ENCODE assay signal across 15 cellular contexts in genomic region chr15:58746174-58746573, GRCh38. TPM values are rescaled to one million over a fixed set of nuclear protein-coding genes. Genes with fewer than 3 reads are reported as not detected.
DNase-seq lines count a peak whose midpoint lies in the region; ATAC-seq and TF ChIP-seq lines count a peak whose summit lies in the region.
"Had no signal": no experiment of that assay in that cellular context is flagged by ENCODE, and none has a peak within 500 bp of the region (broad histone marks: within the 10 kb centered on the region; RNA-seq: fewer than 3 reads in every experiment).

No MANE protein-coding gene starts in this region.

- H3K27me3 Mint-ChIP-seq in effector memory CD8-positive, alpha-beta T cell: no peaks in the 10 kb centered on the region
- no peaks in the 10 kb centered on the region for H3K27me3 Mint-ChIP-seq in activated CD4-positive, alpha-beta memory T cell treated with anti-CD3 and anti-CD28 coated beads, Interleukin-2, amount 10 ng/mL, durations not matched to agents 7 days and 5 days
- H3K27me3 Mint-ChIP-seq: naive B cell had no signal

- H3K4me3 ChIP-seq in SK-N-SH (ENCODE audit: low read depth in 2 of 2, low read length in 1 of 2) (no peak overlapping the region), NB4 (ENCODE audit: low read depth, low read length) (peak overlapping the region; percentile 18), osteoblast (ENCODE audit: insufficient read depth, low read length) (no peak overlapping the region)

- peaks cover 10% of the 10 kb centered on the region for H3F3A ChIP-seq in SK-N-SH (replicated peaks; ENCODE audit: insufficient read depth)

- WGBS in SK-N-SH (ENCODE audit: low lambda C conversion rate): 93% methylated on average over 1 of the region's 1 CpG

- H3K9me3 ChIP-seq in SK-N-SH (no peaks in the 10 kb centered on the region), osteoblast (ENCODE audit: low read depth, low read length) (no peaks in the 10 kb centered on the region)
- H3K9me3 ChIP-seq: ascending aorta, gastroesophageal sphincter, upper lobe of left lung had no signal

- POLR2A ChIA-PET in SK-N-SH (lab: Yijun Ruan, JAX): no interaction called here
- POLR2A ChIA-PET in activated CD4-positive, alpha-beta memory T cell treated with anti-CD3 and anti-CD28 coated beads, Interleukin-2, amount 10 ng/mL, durations not matched to agents 7 days and 5 days (lab: Charles Lee): interaction anchor here (4.5 kb wide), 1 partner anchor 25 kb away, joined by 79 read pairs; the partner anchor contains the start of gene MINDY2

- no peak overlapping the region for H3K27ac Mint-ChIP-seq in effector memory CD8-positive, alpha-beta T cell
- no peak overlapping the region for H3K27ac Mint-ChIP-seq in activated CD4-positive, alpha-beta memory T cell treated with anti-CD3 and anti-CD28 coated beads, Interleukin-2, amount 10 ng/mL, durations not matched to agents 7 days and 5 days

- TF ChIP-seq POLR2A in NB4 (IDR thresholded peaks at IDR 0.05; ENCODE audit: extremely low read depth, insufficient read length): no peak

- no peak for DNase-seq in SK-N-SH
- no peak for DNase-seq in NB4 (ENCODE audit: low read depth)
- no peak for DNase-seq in effector memory CD8-positive, alpha-beta T cell
- DNase-seq in osteoblast (ENCODE audit: insufficient read length, low spot score, missing footprints): peak; percentile 5
- no peak for DNase-seq in activated CD4-positive, alpha-beta memory T cell treated with anti-CD3 and anti-CD28 coated beads, Interleukin-2, amount 10 ng/mL, durations not matched to agents 7 days and 5 days
- DNase-seq: activated CD8-positive, alpha-beta memory T cell treated with anti-CD3 and anti-CD28 coated beads, Interleukin-2, amount 50 U/mL, for 4 hours; H7; kidney glomerular epithelial cell; naive B cell; upper lobe of left lung had no signal

- no peaks in the 10 kb centered on the region for H3K36me3 ChIP-seq in SK-N-SH (replicated peaks in 1 of 2; ENCODE audit: control insufficient read depth in 1 of 2, insufficient read depth in 2 of 2, low read length in 1 of 2)
- no peaks in the 10 kb centered on the region for H3K36me3 ChIP-seq in osteoblast (ENCODE audit: insufficient read depth, low read length)
- H3K36me3 ChIP-seq: ascending aorta, gastroesophageal sphincter, upper lobe of left lung had no signal

- H3K4me2 ChIP-seq in SK-N-SH: peak overlapping the region; percentile 90; the same call in 1 of the 2 replicates
- no peak overlapping the region for H3K4me2 ChIP-seq in osteoblast (ENCODE audit: insufficient read depth, low read length)

- no peak for ATAC-seq in SK-N-SH treated with all-trans-retinoic acid at 6 μM for 48 hours
- ATAC-seq in effector memory CD8-positive, alpha-beta T cell (replicated peaks): no peak
- no peak for ATAC-seq in HG02798 (IDR thresholded peaks at IDR 0.05; ENCODE audit: poor library complexity, unreplicated experiment)
- no peak for ATAC-seq in GM21526 (IDR thresholded peaks at IDR 0.05; ENCODE audit: low FRiP score, unreplicated experiment)
- ATAC-seq: gastroesophageal sphincter had no signal

- no peak for TF ChIP-seq EP300 in SK-N-SH (IDR thresholded peaks at IDR 0.05; ENCODE audit: borderline replicate concordance in 1 of 2, low read depth in 1 of 2, low read length in 1 of 2)

- H3K27me3 ChIP-seq in SK-N-SH (ENCODE audit: insufficient read depth) (no peaks in the 10 kb centered on the region), osteoblast (ENCODE audit: insufficient read depth, low read length) (no peaks in the 10 kb centered on the region)
- H3K27me3 ChIP-seq: ascending aorta, gastroesophageal sphincter, upper lobe of left lung had no signal

- peaks cover 8 to 11% of the 10 kb centered on the region in 2 experiments; a peak in 3 of 4 replicates for H3K4me1 ChIP-seq in SK-N-SH (ENCODE audit: control insufficient read depth in 1 of 2, insufficient read depth in 2 of 2, low read depth in 1 of 2, low read length in 1 of 2)
- peaks cover 21% of the 10 kb centered on the region for H3K4me1 ChIP-seq in osteoblast (ENCODE audit: insufficient read depth, low read length)

- CTCF ChIA-PET in SK-N-SH (lab: Yijun Ruan, JAX): interaction anchor here (0.6 to 1.4 kb wide), 2 partner anchors 24 to 1360 kb away, joined by 3 to 4 read pairs; partner anchors contain the start of gene MINDY2
- CTCF ChIA-PET in activated CD4-positive, alpha-beta memory T cell treated with anti-CD3 and anti-CD28 coated beads, Interleukin-2, amount 10 ng/mL, durations not matched to agents 7 days and 5 days (lab: Charles Lee): interaction anchor here (3.4 kb wide), 1 partner anchor 24 kb away, joined by 29 read pairs; the partner anchor contains the start of gene MINDY2

- H2AFZ ChIP-seq in SK-N-SH (ENCODE audit: low read depth) (no peak overlapping the region), osteoblast (ENCODE audit: low read length) (no peak overlapping the region)

- TF ChIP-seq RAD21 in SK-N-SH (IDR thresholded peaks at IDR 0.05; ENCODE audit: low read length): no peak

- H3K9me3 Mint-ChIP-seq in effector memory CD8-positive, alpha-beta T cell: no peaks in the 10 kb centered on the region
- no peaks in the 10 kb centered on the region for H3K9me3 Mint-ChIP-seq in activated CD4-positive, alpha-beta memory T cell treated with anti-CD3 and anti-CD28 coated beads, Interleukin-2, amount 10 ng/mL, durations not matched to agents 7 days and 5 days
- H3K9me3 Mint-ChIP-seq: naive B cell had no signal

- H3K27ac ChIP-seq in SK-N-SH (ENCODE audit: low read depth in 2 of 2, low read length in 1 of 2): no peak overlapping the region
- no peak overlapping the region for H3K27ac ChIP-seq in osteoblast (ENCODE audit: low read depth, low read length)
- H3K27ac ChIP-seq: ascending aorta, gastroesophageal sphincter, upper lobe of left lung had no signal

- H4K20me1 ChIP-seq in SK-N-SH (ENCODE audit: insufficient read depth): peaks cover 71% of the 10 kb centered on the region
- H4K20me1 ChIP-seq in osteoblast (ENCODE audit: insufficient read depth, low read length): peaks cover 23% of the 10 kb centered on the region

- TF ChIP-seq CTCF in SK-N-SH (IDR thresholded peaks at IDR 0.05): no peak
- no peak for TF ChIP-seq CTCF in NB4 (IDR thresholded peaks at IDR 0.05; ENCODE audit: low read depth, low read length)
- TF ChIP-seq CTCF in osteoblast (IDR thresholded peaks at IDR 0.05; ENCODE audit: extremely low read depth, low read depth, low read length): no peak

- peak overlapping the region; percentile 12 to 31 for H3K4me3 Mint-ChIP-seq in effector memory CD8-positive, alpha-beta T cell
- H3K4me3 Mint-ChIP-seq in activated CD4-positive, alpha-beta memory T cell treated with anti-CD3 and anti-CD28 coated beads, Interleukin-2, amount 10 ng/mL, durations not matched to agents 7 days and 5 days: no peak overlapping the region

- no peaks in the 10 kb centered on the region for H3K9me2 ChIP-seq in SK-N-SH

- H3K36me3 Mint-ChIP-seq in effector memory CD8-positive, alpha-beta T cell (ENCODE audit: insufficient read depth): peaks cover 22% of the 10 kb centered on the region
- peaks cover 24% of the 10 kb centered on the region for H3K36me3 Mint-ChIP-seq in activated CD4-positive, alpha-beta memory T cell treated with anti-CD3 and anti-CD28 coated beads, Interleukin-2, amount 10 ng/mL, durations not matched to agents 7 days and 5 days (ENCODE audit: low read depth)

- H3K4me1 Mint-ChIP-seq in effector memory CD8-positive, alpha-beta T cell (ENCODE audit: low read depth in 2 of 2): peaks cover 46 to 66% of the 10 kb centered on the region in 2 donors
- H3K4me1 Mint-ChIP-seq in activated CD4-positive, alpha-beta memory T cell treated with anti-CD3 and anti-CD28 coated beads, Interleukin-2, amount 10 ng/mL, durations not matched to agents 7 days and 5 days: peaks cover 57% of the 10 kb centered on the region

- H3K79me2 ChIP-seq in SK-N-SH (ENCODE audit: insufficient read depth) (peaks cover 78% of the 10 kb centered on the region), osteoblast (ENCODE audit: insufficient read depth, low read length) (peaks cover 78% of the 10 kb centered on the region)

- H3K9ac ChIP-seq in SK-N-SH: no peak overlapping the region

TF ChIP-seq in SK-N-SH, 30 proteins besides CTCF, POLR2A, EP300 and RAD21 (continues in another document):
- TF ChIP-seq CHD2 (IDR thresholded peaks at IDR 0.05; ENCODE audit: low read length, partially characterized antibody): no peak
- no peak for TF ChIP-seq TAF1 (IDR thresholded peaks at IDR 0.05; ENCODE audit: borderline replicate concordance, low read depth, low read length)
- TF ChIP-seq ELF1 (IDR thresholded peaks at IDR 0.05): no peak
- TF ChIP-seq SIN3A (IDR thresholded peaks at IDR 0.05; ENCODE audit: borderline replicate concordance, low read depth, low read length): no peak
- TF ChIP-seq FOXJ3 (CRISPR knock-in tag; IDR thresholded peaks at IDR 0.05): no peak
- no peak for TF ChIP-seq GATA2 (CRISPR knock-in tag; IDR thresholded peaks at IDR 0.05)

TF ChIP-seq in SK-N-SH treated with all-trans-retinoic acid at 6 μM for 48 hours, 23 proteins besides CTCF, POLR2A, EP300 and RAD21 (continues in another document):
- TF ChIP-seq CSRNP3 (CRISPR knock-in tag; IDR thresholded peaks at IDR 0.05) (no peak), ESRRG (CRISPR knock-in tag; IDR thresholded peaks at IDR 0.05) (no peak), OSR1 (CRISPR knock-in tag; IDR thresholded peaks at IDR 0.05) (no peak), ISL1 (CRISPR knock-in tag; IDR thresholded peaks at IDR 0.05) (no peak), SNAI2 (CRISPR knock-in tag; IDR thresholded peaks at IDR 0.05) (no peak)

RNA-seq across cellular contexts. Expression of gene ADAM10, which starts 3.3 kb away (rescaled TPM):
- 83.5 and 104 TPM in 2 replicates for polyA plus RNA-seq in SK-N-SH (2012; rRNA removed)
- polyA plus RNA-seq in SK-N-SH (2012; cell fraction: cytosol; rRNA removed): 77.8 and 97.2 TPM in 2 replicates
- polyA plus RNA-seq in SK-N-SH (2012; cell fraction: nucleus; rRNA removed): 47.5 and 51.8 TPM in 2 replicates
- total RNA-seq in osteoblast: 122 and 137 TPM in 2 replicates
- 100 to 1,000 TPM; 147 to 150 TPM for total RNA-seq in activated CD4-positive, alpha-beta memory T cell treated with anti-CD3 and anti-CD28 coated beads, Interleukin-2, amount 10 ng/mL, durations not matched to agents 7 days and 5 days

RNA-seq across cellular contexts. Expression of gene MINDY2, which starts 24.9 kb away (rescaled TPM):
- 1.0 and 1.5 TPM in 2 replicates for polyA plus RNA-seq in SK-N-SH (2012; rRNA removed)
- 1.7 and 1.9 TPM in 2 replicates for polyA plus RNA-seq in SK-N-SH (2012; cell fraction: cytosol; rRNA removed)
- 1.4 and 1.6 TPM in 2 replicates for polyA plus RNA-seq in SK-N-SH (2012; cell fraction: nucleus; rRNA removed)
- 19.9 and 20.3 TPM in 2 replicates for total RNA-seq in osteoblast
- total RNA-seq in activated CD4-positive, alpha-beta memory T cell treated with anti-CD3 and anti-CD28 coated beads, Interleukin-2, amount 10 ng/mL, durations not matched to agents 7 days and 5 days: 10 to 100 TPM; 17.3 to 18.0 TPM
